11 cellular contexts compared by ENCODE assay signal in genomic region chr17:69430488-69430887, GRCh38. TPM values are rescaled to one million over a fixed set of nuclear protein-coding genes. Genes with fewer than 3 reads are reported as not detected.
DNase-seq lines count a peak whose midpoint lies in the region; ATAC-seq and TF ChIP-seq lines count a peak whose summit lies in the region.
"Had no signal": no experiment of that assay in that cellular context is flagged by ENCODE, and none has a peak within 500 bp of the region (broad histone marks: within the 10 kb centered on the region; RNA-seq: fewer than 3 reads in every experiment).

No MANE protein-coding gene starts in this region.

- H3K9me3 Mint-ChIP-seq in activated CD8-positive, alpha-beta T cell treated with anti-CD3 and anti-CD28 coated beads for 36 hours = no peaks in the 10 kb centered on the region

- POLR2A ChIA-PET in activated CD8-positive, alpha-beta T cell treated with anti-CD3 and anti-CD28 coated beads for 36 hours (lab: Charles Lee) = interaction anchor here (0.9 to 1.1 kb wide), 2 partner anchors 12 to 14 kb away, joined by 3 read pairs; no protein-coding TSS in a partner anchor

- no peak for TF ChIP-seq POLR2A in spleen (IDR thresholded peaks at IDR 0.05)

- H3K36me3 ChIP-seq in mesodermal cell (ENCODE audit: control insufficient read depth, insufficient read depth, low read length) (no peaks in the 10 kb centered on the region), spleen (no peaks in the 10 kb centered on the region)

- DNase-seq in activated CD8-positive, alpha-beta T cell treated with anti-CD3 and anti-CD28 coated beads for 36 hours = no peak
- DNase-seq in HUDEP-2 (lab: John Stamatoyannopoulos, UW; ENCODE audit: unreplicated experiment in 76 of 76) (no peak), spleen (no peak), G401 (ENCODE audit: low spot score) (no peak)
- DNase-seq: kidney glomerular epithelial cell; NCI-H187 treated with DMSO at 0.1 percent for 48 hours; stimulated activated CD4-positive, alpha-beta T cell treated with anti-CD3 and anti-CD28 coated beads, Interleukin-4, amount 100 ng/mL, for 24 hours had no signal

- peak overlapping the region; percentile 53 for H3K27ac Mint-ChIP-seq in activated CD8-positive, alpha-beta T cell treated with anti-CD3 and anti-CD28 coated beads for 36 hours

- peak overlapping the region; percentile 25 for H3K27ac ChIP-seq in mesodermal cell (ENCODE audit: low read depth, low read length, severe bottlenecking)
- H3K27ac ChIP-seq in spleen = no peak overlapping the region

- no peak for TF ChIP-seq CTCF in activated CD8-positive, alpha-beta T cell treated with anti-CD3 and anti-CD28 coated beads for 36 hours (IDR thresholded peaks at IDR 0.05)
- no peak for TF ChIP-seq CTCF in spleen (IDR thresholded peaks at IDR 0.05 in 8 of 11, conservative IDR thresholded peaks at IDR 0.05 in 3 of 11)

- intact Hi-C loops in activated CD8-positive, alpha-beta T cell treated with anti-CD3 and anti-CD28 coated beads for 36 hours (cut with micrococcal nuclease) = no loop called here
- intact Hi-C loops in spleen (cut with DNase I; ENCODE audit: low total_unique reads) = no loop called here

- in situ Hi-C loops in G401 (cut with HindIII; ENCODE audit: low sequenced_read_pairs) = no loop called here

- WGBS in mesodermal cell (ENCODE audit: insufficient coverage in 2 of 2), 2 experiments = 55 to 78% methylated on average over 2 to 3 of the region's 4 CpGs
- 27 to 40% (median 33%) methylated on average over 4 of the region's 4 CpGs for WGBS in spleen, 5 donors

- H3K27me3 ChIP-seq in spleen (replicated peaks in 1 of 7) = no peaks in the 10 kb centered on the region

- H3K4me3 ChIP-seq in mesodermal cell (ENCODE audit: extremely low read depth, insufficient read depth, low read length, poor library complexity, severe bottlenecking) = no peak overlapping the region
- no peak overlapping the region for H3K4me3 ChIP-seq in spleen

- H3K4me3 Mint-ChIP-seq in activated CD8-positive, alpha-beta T cell treated with anti-CD3 and anti-CD28 coated beads for 36 hours = no peak overlapping the region

- peaks cover 47% of the 10 kb centered on the region for H3K4me1 Mint-ChIP-seq in activated CD8-positive, alpha-beta T cell treated with anti-CD3 and anti-CD28 coated beads for 36 hours (ENCODE audit: low read depth)

- no peaks in the 10 kb centered on the region for H3K9me3 ChIP-seq in mesodermal cell (ENCODE audit: control insufficient read depth, low read length)
- no peaks in the 10 kb centered on the region for H3K9me3 ChIP-seq in spleen

- H3K27me3 Mint-ChIP-seq in activated CD8-positive, alpha-beta T cell treated with anti-CD3 and anti-CD28 coated beads for 36 hours = no peaks in the 10 kb centered on the region

- H3K4me1 ChIP-seq in mesodermal cell (ENCODE audit: control insufficient read depth, insufficient read depth, low read length, poor library complexity, severe bottlenecking) = peaks cover 20% of the 10 kb centered on the region
- H3K4me1 ChIP-seq in spleen = peaks cover 0 to 30% (median 10%) of the 10 kb centered on the region in 6 donors

- peak; percentile 63 for ATAC-seq in GM18517 (IDR thresholded peaks at IDR 0.05; ENCODE audit: unreplicated experiment)
- ATAC-seq in HG02623 (IDR thresholded peaks at IDR 0.05; ENCODE audit: unreplicated experiment) = peak; percentile 44
- peak; percentile 44 for ATAC-seq in activated CD8-positive, alpha-beta T cell treated with anti-CD3 and anti-CD28 coated beads for 36 hours
- ATAC-seq in GM18907 (IDR thresholded peaks at IDR 0.05; ENCODE audit: unreplicated experiment) = no peak

- CTCF ChIA-PET in activated CD8-positive, alpha-beta T cell treated with anti-CD3 and anti-CD28 coated beads for 36 hours (lab: Charles Lee) = interaction anchor here (0.8 to 1.4 kb wide), 3 partner anchors 15 to 93 kb away, joined by 3 to 7 read pairs (median 4); no protein-coding TSS in a partner anchor

- H3K36me3 Mint-ChIP-seq in activated CD8-positive, alpha-beta T cell treated with anti-CD3 and anti-CD28 coated beads for 36 hours (ENCODE audit: low read depth) = no peaks in the 10 kb centered on the region

RNA-seq across cellular contexts. Expression of gene MAP2K6, which starts 16.0 kb away (rescaled TPM):
- total RNA-seq in activated CD8-positive, alpha-beta T cell treated with anti-CD3 and anti-CD28 coated beads for 36 hours = 1 to 10 TPM; 3.2 to 3.3 TPM
- polyA plus RNA-seq in mesodermal cell (2013, experiment 1 of 2) = 10.2 TPM
- polyA plus RNA-seq in mesodermal cell (2013, experiment 2 of 2) = 11.8 TPM
- total RNA-seq in spleen = 10 to 100 TPM in 5 of 7 donors, 1 to 10 TPM in 2; 8.7 to 36.3 (median 19.4) TPM
- polyA plus RNA-seq in spleen = 1 to 10 TPM; 3.4 to 5.3 (median 5.0) TPM
- 12.3 and 12.4 TPM in 2 replicates for total RNA-seq in G401 (2014; rRNA removed; shearing (Covaris generic))
